ENCODE assay signal across 8 cellular contexts in the genomic region with DNA sequence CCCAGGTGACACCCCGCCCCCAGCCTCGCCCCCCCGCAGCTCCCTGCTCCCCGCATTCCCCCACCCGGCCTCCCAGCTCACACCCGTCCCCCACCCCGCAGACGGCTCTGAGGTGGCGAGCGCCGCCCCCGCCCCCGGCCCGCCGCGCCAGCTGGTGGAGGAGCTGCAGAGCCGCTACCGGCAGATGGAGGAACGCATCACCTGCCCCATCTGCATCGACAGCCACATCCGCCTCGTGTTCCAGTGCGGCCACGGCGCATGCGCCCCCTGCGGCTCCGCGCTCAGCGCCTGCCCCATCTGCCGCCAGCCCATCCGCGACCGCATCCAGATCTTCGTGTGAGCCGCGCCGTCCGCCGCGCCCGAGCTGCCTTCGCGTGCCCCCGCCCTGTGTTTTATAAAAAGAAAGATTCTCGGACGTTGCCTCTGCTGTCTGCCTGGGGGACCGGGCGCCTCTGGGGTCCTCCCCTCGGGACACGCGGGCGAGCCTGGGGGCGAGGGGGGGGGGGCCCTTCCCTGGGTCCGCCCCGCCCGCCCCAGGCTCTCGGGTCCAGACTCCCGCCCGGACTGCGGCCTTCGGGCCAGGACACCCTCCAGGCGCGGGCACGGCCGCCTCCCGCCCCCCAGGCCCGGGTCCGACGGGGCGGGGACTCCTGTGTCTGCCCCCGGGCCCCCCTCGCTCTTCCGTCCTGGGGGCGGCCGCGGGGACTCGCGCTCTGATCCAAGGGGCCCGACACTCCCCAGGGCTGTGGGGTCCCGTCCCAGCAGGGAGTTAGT. TPM values are rescaled to one million over a fixed set of nuclear protein-coding genes. Genes with fewer than 3 reads are reported as not detected.
A peak's percentile ranks its signal among the peaks of the same experiment; 100 is the strongest.
DNase-seq lines count a peak whose midpoint lies in the region; ATAC-seq and TF ChIP-seq lines count a peak whose summit lies in the region.

No MANE protein-coding gene starts in this region.

- H3K27ac Mint-ChIP-seq in CD14-positive monocyte: no peak overlapping the region

- H3K9me3 ChIP-seq in esophagus (ENCODE audit: control insufficient read depth in 2 of 2, insufficient read depth in 1 of 2, low read depth in 1 of 2, low read length in 1 of 2) (no peaks in the 10 kb centered on the region), ovary (no peaks in the 10 kb centered on the region), tibial artery (no peaks in the 10 kb centered on the region)

- H3K4me1 ChIP-seq in esophagus (ENCODE audit: control insufficient read depth in 2 of 2, insufficient read depth in 2 of 2, low read length in 1 of 2) (peaks cover 0 to 32% of the 10 kb centered on the region in 2 donors), ovary (ENCODE audit: insufficient read depth) (peaks cover 8% of the 10 kb centered on the region), tibial artery (peaks cover 0 to 24% (median 18%) of the 10 kb centered on the region in 4 donors)

- no peak for TF ChIP-seq EP300 in ovary (IDR thresholded peaks at IDR 0.05)

- H3K27ac ChIP-seq in esophagus (ENCODE audit: low read depth in 2 of 2, low read length in 1 of 2) (peak overlapping the region; percentile 56 to 74), ovary (peak overlapping the region; percentile 85 to 93), tibial artery (peak overlapping the region; percentile 56 to 77)

- intact Hi-C loops in CD14-positive monocyte (cut with micrococcal nuclease) (no loop called here), ovary (cut with DNase I) (no loop called here), tibial artery (cut with DNase I; ENCODE audit: low total_unique reads) (no loop called here)

- TF ChIP-seq POLR2A in ovary (IDR thresholded peaks at IDR 0.05): peak; percentile 51

- peaks cover 5 to 9% of the 10 kb centered on the region in 2 donors for H3K36me3 Mint-ChIP-seq in CD14-positive monocyte

- peak; percentile 40 for ATAC-seq in GM21717 (IDR thresholded peaks at IDR 0.05; ENCODE audit: unreplicated experiment)

- peaks cover 0 to 10% of the 10 kb centered on the region in 2 donors for H3K36me3 ChIP-seq in esophagus (ENCODE audit: control insufficient read depth in 2 of 2, insufficient read depth in 2 of 2, low read length in 1 of 2)
- H3K36me3 ChIP-seq in ovary: no peaks in the 10 kb centered on the region
- peaks cover 9 to 41% (median 25%) of the 10 kb centered on the region in 3 donors for H3K36me3 ChIP-seq in tibial artery

- peaks cover 0 to 9% of the 10 kb centered on the region in 2 donors for H3K27me3 ChIP-seq in esophagus (ENCODE audit: control insufficient read depth in 1 of 2, insufficient read depth in 2 of 2, low read length in 2 of 2)
- no peaks in the 10 kb centered on the region for H3K27me3 ChIP-seq in ovary
- H3K27me3 ChIP-seq in tibial artery: peaks cover 11 to 48% of the 10 kb centered on the region in 2 donors

- TF ChIP-seq CTCF in CD14-positive monocyte (IDR thresholded peaks at IDR 0.05) (no peak), ovary (IDR thresholded peaks at IDR 0.05) (no peak), tibial artery (IDR thresholded peaks at IDR 0.05) (no peak)

- H3K27me3 Mint-ChIP-seq in CD14-positive monocyte (ENCODE audit: low read depth in 3 of 3): peaks cover 12 to 44% (median 22%) of the 10 kb centered on the region in 3 donors

- peak overlapping the region; percentile 52 to 89 for H3K4me3 Mint-ChIP-seq in CD14-positive monocyte

- H3K4me3 ChIP-seq in esophagus (ENCODE audit: low read depth in 1 of 2, low read length in 2 of 2) (peak overlapping the region in 1 of 2 donors; percentile 16), ovary (peak overlapping the region; percentile 0), tibial artery (peak overlapping the region; percentile 30 to 37)

- peaks cover 2% of the 10 kb centered on the region for H3K4me1 Mint-ChIP-seq in CD14-positive monocyte

- 9 to 25% methylated on average over 63 to 81 of the region's 81 CpGs for WGBS in esophagus, 2 donors
- WGBS in ovary, 3 donors: 3 to 17% (median 9%) methylated on average over 44 to 81 of the region's 81 CpGs

- DNase-seq in CD14-positive monocyte (ENCODE audit: low spot score): peak; percentile 81
- DNase-seq in NCI-H1930 (lab: John Stamatoyannopoulos, UW): peak; percentile 87 to 88
- DNase-seq in activated CD8-positive, alpha-beta memory T cell treated with anti-CD3 and anti-CD28 coated beads, Interleukin-2, amount 50 U/mL, for 24 hours (ENCODE audit: extremely low read depth): peak; percentile 75
- DNase-seq in ovary: peak; percentile 77 to 90 (median 84)
- DNase-seq in tibial artery: peak; percentile 66 to 83
- no peak for DNase-seq in T1000 (lab: John Stamatoyannopoulos, UW)

- peaks cover 0 to 11% (median 3%) of the 10 kb centered on the region in 7 donors for H3K9me3 Mint-ChIP-seq in CD14-positive monocyte

RNA-seq across cellular contexts. Expression of a gene that starts 1.6 kb away (rescaled TPM):
- under 1 TPM; 0.21 to 0.24 TPM for polyA plus RNA-seq in CD14-positive monocyte
- 1 to 10 TPM in 1 of 2 donors, under 1 TPM in 1; 0.91 to 2.7 TPM for polyA plus RNA-seq in esophagus
- total RNA-seq in ovary: 100 to 1,000 TPM in 3 of 7 donors, 10 to 100 TPM in 4; 25.4 to 128 (median 84.8) TPM
- polyA plus RNA-seq in ovary: 10 to 100 TPM in 1 of 2 donors, under 1 TPM in 1; 0.88 to 32.9 TPM

RNA-seq across cellular contexts. Expression of a gene that starts 15.1 kb away (rescaled TPM):
- polyA plus RNA-seq in CD14-positive monocyte: 1 to 10 TPM; 5.4 to 5.6 TPM
- 100 to 1,000 TPM in 1 of 2 donors, 10 to 100 TPM in 1; 89.9 to 153 TPM for polyA plus RNA-seq in esophagus
- 100 to 1,000 TPM in 2 of 7 donors, 10 to 100 TPM in 5; 68.8 to 110 (median 81.6) TPM for total RNA-seq in ovary
- 10 to 100 TPM in 1 of 2 donors, 1 to 10 TPM in 1; 1.8 to 71.1 TPM for polyA plus RNA-seq in ovary

RNA-seq across cellular contexts. Expression of a gene that starts 28.4 kb away (rescaled TPM):
- polyA plus RNA-seq in CD14-positive monocyte: 1 to 10 TPM; 2.5 to 6.6 TPM
- 10 to 100 TPM; 20.6 to 21.0 TPM for polyA plus RNA-seq in esophagus
- 10 to 100 TPM; 12.8 to 28.0 (median 21.3) TPM for total RNA-seq in ovary
- 10 to 100 TPM; 30.1 to 34.5 TPM for polyA plus RNA-seq in ovary

RNA-seq across cellular contexts. Expression of a gene that starts 30.4 kb away (rescaled TPM):
- polyA plus RNA-seq in CD14-positive monocyte: 1 to 10 TPM in 1 of 2 donors, under 1 TPM in 1; 0.46 to 1.5 TPM
- polyA plus RNA-seq in esophagus: 1 to 10 TPM; 7.5 to 8.3 TPM
- 1 to 10 TPM in 5 of 7 donors, under 1 TPM in 2; 0.33 to 3.2 (median 2.0) TPM for total RNA-seq in ovary
- 1 to 10 TPM in 1 of 2 donors, not detected in 1; 1.5 TPM for polyA plus RNA-seq in ovary

RNA-seq across cellular contexts. Expression of a gene that starts 55.7 kb away (rescaled TPM):
- polyA plus RNA-seq in CD14-positive monocyte (100 to 1,000 TPM; 138 to 168 TPM), esophagus (10 to 100 TPM; 67.7 to 91.4 TPM), ovary (100 to 1,000 TPM in 1 of 2 donors, 10 to 100 TPM in 1; 72.3 to 107 TPM)
- 100 to 1,000 TPM in 6 of 7 donors, 10 to 100 TPM in 1; 91.9 to 119 (median 113) TPM for total RNA-seq in ovary
